ENCODE assay signal across 8 cellular contexts in genomic region chr7:77125486-77125885, GRCh38. TPM values are rescaled to one million over a fixed set of nuclear protein-coding genes. Genes with fewer than 3 reads are reported as not detected.
DNase-seq lines count a peak whose midpoint lies in the region; ATAC-seq and TF ChIP-seq lines count a peak whose summit lies in the region.
"Not testable (repeated sequence)": the region's sequence is repeated elsewhere in the genome, so short reads cannot be mapped to it uniquely, and the experiment has no call there.

No MANE protein-coding gene starts in this region.

- not testable (repeated sequence) for H2BK120ac ChIP-seq in mesenchymal stem cell (ENCODE audit: low read depth, low read length)

- not testable (repeated sequence) for H3K27me3 ChIP-seq in HCT116 (ENCODE audit: insufficient read depth, low read length); PC-3 (ENCODE audit: low read length); ascending aorta; mesenchymal stem cell (ENCODE audit: control insufficient read depth in 1 of 2, insufficient read depth in 1 of 2, low read length in 2 of 2); upper lobe of right lung

- DNase-seq in CD1c-positive myeloid dendritic cell (ENCODE audit: extremely low spot score) (peak; percentile 30), NAMALWA (ENCODE audit: low spot score) (peak; percentile 42), PC-3 (peak; percentile 42), fibroblast of pulmonary artery (ENCODE audit: low read depth) (peak; percentile 31), mesenchymal stem cell (peak; percentile 2)
- DNase-seq in HCT116 (ENCODE audit: low read depth, low spot score); ascending aorta (ENCODE audit: low spot score in 2 of 2); upper lobe of right lung: not testable (repeated sequence)

- H3K18ac ChIP-seq in mesenchymal stem cell (ENCODE audit: low read depth in 1 of 2, low read length in 2 of 2) = not testable (repeated sequence)

- not testable (repeated sequence) for H3K4ac ChIP-seq in mesenchymal stem cell (ENCODE audit: low read depth in 1 of 2, low read length in 2 of 2)

- not testable (repeated sequence) for H2AFZ ChIP-seq in HCT116 (ENCODE audit: low read depth, low read length, poor library complexity, severe bottlenecking); PC-3 (ENCODE audit: low read length); mesenchymal stem cell (ENCODE audit: low read depth, low read length)

- not testable (repeated sequence) for H3K4me3 ChIP-seq in HCT116 (replicated peaks in 1 of 2; ENCODE audit: low read depth in 1 of 2, low read length in 2 of 2); PC-3 (ENCODE audit: low read length); ascending aorta; fibroblast of pulmonary artery (replicated peaks; ENCODE audit: low read depth, low read length); mesenchymal stem cell (ENCODE audit: insufficient read depth in 1 of 2, low read depth in 1 of 2, low read length in 2 of 2); upper lobe of right lung

- H3K9me2 ChIP-seq in HCT116 (ENCODE audit: insufficient read depth); PC-3 (replicated peaks; ENCODE audit: low read length): not testable (repeated sequence)

- not testable (repeated sequence) for H3K79me1 ChIP-seq in mesenchymal stem cell (replicated peaks; ENCODE audit: low read length, poor library complexity, severe bottlenecking)

- BruUV-seq in HCT116 (replicated peaks; lab: Mats Ljungman, UMichigan); PC-3 (replicated peaks; lab: Mats Ljungman, UMichigan): not testable (repeated sequence)

- not testable (repeated sequence) for H2BK15ac ChIP-seq in mesenchymal stem cell (ENCODE audit: low read depth, poor library complexity, severe bottlenecking)

- H3K79me2 ChIP-seq in HCT116 (ENCODE audit: insufficient read depth, low read length); PC-3 (ENCODE audit: low read length): not testable (repeated sequence)

- not testable (repeated sequence) for H3K14ac ChIP-seq in mesenchymal stem cell (ENCODE audit: low read length in 2 of 2)

- TF ChIP-seq CTCF in HCT116 (IDR thresholded peaks at IDR 0.05 in 2 of 3, conservative IDR thresholded peaks at IDR 0.05 in 1 of 3; ENCODE audit: borderline replicate concordance in 1 of 3, insufficient read depth in 1 of 3, low read depth in 2 of 3, low read length in 2 of 3) (0 out of 6 replicates have a peak, but pooled peaks of 1 of the 3 experiments have one; percentile 19), ascending aorta (IDR thresholded peaks at IDR 0.05) (peak in 2 of 3 experiments; percentile 27 to 43), fibroblast of pulmonary artery (IDR thresholded peaks at IDR 0.05; ENCODE audit: low read length, missing control alignments) (peak; percentile 4), upper lobe of right lung (IDR thresholded peaks at IDR 0.05) (peak; percentile 29)
- TF ChIP-seq CTCF in PC-3 (conservative IDR thresholded peaks at IDR 0.05; ENCODE audit: low read depth, low read length) = not testable (repeated sequence)

- H4K91ac ChIP-seq in mesenchymal stem cell (ENCODE audit: low read length) = not testable (repeated sequence)

- not testable (repeated sequence) for H3K27ac ChIP-seq in HCT116 (ENCODE audit: low read depth, low read length); PC-3 (ENCODE audit: low read length); ascending aorta; mesenchymal stem cell (ENCODE audit: low read length, poor library complexity, severe bottlenecking); upper lobe of right lung

- WGBS in mesenchymal stem cell = no CpG with 5 or more reads among the region's 1 CpG

- TF ChIP-seq POLR2A in HCT116 (IDR thresholded peaks at IDR 0.05; ENCODE audit: borderline replicate concordance, extremely low read depth, insufficient read depth, insufficient read length) = not testable (repeated sequence)

- not testable (repeated sequence) for H3K4me1 ChIP-seq in HCT116 (ENCODE audit: control insufficient read depth in 1 of 2, insufficient read depth in 2 of 2, low read length in 2 of 2); PC-3 (ENCODE audit: insufficient read depth, low read length); ascending aorta; mesenchymal stem cell (ENCODE audit: control insufficient read depth, insufficient read depth, low read depth, low read length); upper lobe of right lung

- intact Hi-C loops in HCT116 (cut with micrococcal nuclease) (loop anchor here (5.0 kb wide), 1 partner anchor 122 kb away; no protein-coding TSS in a partner anchor), ascending aorta (cut with DNase I) (loop anchor here (5.0 kb wide), 1 partner anchor 72 kb away; the partner anchor contains the start of gene FGL2)
- intact Hi-C loops in PC-3 (cut with micrococcal nuclease); upper lobe of right lung (cut with DNase I): not testable (repeated sequence)

- H3K4me2 ChIP-seq in HCT116 (ENCODE audit: low read length); PC-3 (ENCODE audit: low read length); mesenchymal stem cell (ENCODE audit: low read length, poor library complexity, severe bottlenecking): not testable (repeated sequence)

- H3F3A ChIP-seq in PC-3 (ENCODE audit: low read length, unreplicated experiment) = not testable (repeated sequence)

- POLR2A ChIA-PET in HCT116 (lab: Charles Lee); PC-3 (lab: Charles Lee; ENCODE audit: unreplicated experiment): not testable (repeated sequence)

- H3K9ac ChIP-seq in HCT116 (ENCODE audit: low read length); PC-3 (ENCODE audit: low read length); mesenchymal stem cell (ENCODE audit: low read length): not testable (repeated sequence)

- not testable (repeated sequence) for ATAC-seq in HCT116, PC-3, upper lobe of right lung

- CTCF ChIA-PET in HCT116 (lab: Charles Lee) (interaction anchor here (1.2 to 2.6 kb wide), 2 partner anchors 122 to 207 kb away, joined by 9 to 21 read pairs; no protein-coding TSS in a partner anchor), PC-3 (lab: Charles Lee) (interaction anchor here (0.6 to 0.8 kb wide), 2 partner anchors 122 to 1000 kb away, joined by 4 read pairs; no protein-coding TSS in a partner anchor)

- H3K23ac ChIP-seq in mesenchymal stem cell (ENCODE audit: low read length in 2 of 2) = not testable (repeated sequence)

- H2BK12ac ChIP-seq in mesenchymal stem cell (ENCODE audit: low read length in 2 of 2) = not testable (repeated sequence)

- not testable (repeated sequence) for H4K8ac ChIP-seq in mesenchymal stem cell (ENCODE audit: low read length)

- not testable (repeated sequence) for H2AK5ac ChIP-seq in mesenchymal stem cell (ENCODE audit: low read length, severe bottlenecking)

- 0 out of 2 replicates have a peak, but pooled peaks have one; percentile 13 for TF ChIP-seq RAD21 in HCT116 (IDR thresholded peaks at IDR 0.05; ENCODE audit: low read depth)

- RAD21 ChIA-PET in HCT116 (lab: Charles Lee; ENCODE audit: low non-redundant PET in 1 of 2, low total read pairs in 2 of 2, uncharacterized antibody in 2 of 2, unreplicated experiment in 2 of 2) = not testable (repeated sequence)

- H4K20me1 ChIP-seq in HCT116 (ENCODE audit: insufficient read depth); PC-3 (ENCODE audit: low read length): not testable (repeated sequence)

- H2BK5ac ChIP-seq in mesenchymal stem cell (ENCODE audit: low read depth, low read length, poor library complexity, severe bottlenecking) = not testable (repeated sequence)

- not testable (repeated sequence) for H3K36me3 ChIP-seq in HCT116 (ENCODE audit: control insufficient read depth in 1 of 2, insufficient read depth in 2 of 2, low read length in 2 of 2); PC-3 (ENCODE audit: low read depth, low read length); ascending aorta; mesenchymal stem cell (ENCODE audit: control insufficient read depth in 1 of 2, insufficient read depth in 2 of 2, low read depth in 1 of 2, low read length in 2 of 2); upper lobe of right lung

- H3K9me3 ChIP-seq in HCT116 (ENCODE audit: control insufficient read depth in 1 of 2, insufficient read depth in 1 of 2, low read depth in 1 of 2, low read length in 2 of 2); PC-3 (ENCODE audit: low read length); ascending aorta; mesenchymal stem cell (ENCODE audit: control insufficient read depth, low read length); upper lobe of right lung: not testable (repeated sequence)

RNA-seq across cellular contexts. Expression of gene CCDC146, which starts 3.1 kb away (rescaled TPM):
- total RNA-seq in HCT116 (2021; ENCODE audit: unreplicated experiment) (6.3 TPM), PC-3 (2014; rRNA removed) (4.7 TPM in 1 of 2 replicates, not detected in the other), ascending aorta (9.2 TPM), upper lobe of right lung (4.3 TPM)
- polyA plus RNA-seq in HCT116 (2012) = 2.7 and 3.7 TPM in 2 replicates
- polyA plus RNA-seq in mesenchymal stem cell (2013, experiment 1 of 2) = 7.6 TPM
- 7.6 TPM for polyA plus RNA-seq in mesenchymal stem cell (2013, experiment 2 of 2)
